ENCODE assay signal across 23 cellular contexts in the genomic region with DNA sequence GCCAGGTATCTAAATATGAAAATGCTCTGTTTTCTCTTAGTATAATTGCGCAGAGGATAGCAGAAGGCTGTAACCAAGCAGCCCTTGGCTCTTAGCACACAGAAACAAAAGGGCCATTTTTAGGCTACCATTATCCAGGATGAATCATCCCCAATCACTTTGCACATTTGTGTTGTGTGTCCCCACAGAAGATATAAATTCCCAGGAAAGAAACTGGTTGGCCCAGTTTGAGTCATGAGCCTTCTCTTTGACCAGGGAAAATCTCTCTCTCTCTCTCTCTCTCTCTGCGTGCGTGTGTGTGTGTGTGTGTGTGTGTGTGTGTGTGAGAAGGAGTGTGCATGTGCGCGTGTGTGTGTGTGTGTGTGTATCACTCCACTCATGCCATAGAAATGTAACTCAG.
DNase-seq lines count a peak whose midpoint lies in the region; ATAC-seq, FAIRE-seq and TF ChIP-seq lines count a peak whose summit lies in the region.
"Had no signal": no experiment of that assay in that cellular context is flagged by ENCODE, and none has a peak within 500 bp of the region (broad histone marks: within the 10 kb centered on the region; RNA-seq: fewer than 3 reads in every experiment).

No MANE protein-coding gene starts in this region.

- no CpG with 5 or more reads among the region's 5 CpGs for WGBS in mesendoderm (ENCODE audit: extremely low coverage, insufficient coverage, low lambda C conversion rate)
- 39 to 45% methylated on average over 4 to 5 of the region's 5 CpGs for WGBS in esophagus squamous epithelium, 2 donors
- WGBS in suprapubic skin = 61% methylated on average over 5 of the region's 5 CpGs

- no peak overlapping the region for H3K56ac ChIP-seq in mesendoderm (ENCODE audit: low read length)

- no peaks in the 10 kb centered on the region for H3K27me3 ChIP-seq in bronchial epithelial cell (ENCODE audit: control insufficient read depth, insufficient read depth, low read length)
- no peaks in the 10 kb centered on the region for H3K27me3 ChIP-seq in mesendoderm (ENCODE audit: insufficient read depth, low read length, poor library complexity)
- no peaks in the 10 kb centered on the region for H3K27me3 ChIP-seq in esophagus squamous epithelium
- H3K27me3 ChIP-seq in suprapubic skin = no peaks in the 10 kb centered on the region
- H3K27me3 ChIP-seq: neural progenitor cell, SJCRH30, tibial nerve had no signal

- H3K36me3 ChIP-seq in bronchial epithelial cell (ENCODE audit: control insufficient read depth, insufficient read depth, low read length) = no peaks in the 10 kb centered on the region
- H3K36me3 ChIP-seq in mesendoderm (ENCODE audit: control insufficient read depth, insufficient read depth, low read length) = no peaks in the 10 kb centered on the region
- H3K36me3 ChIP-seq in esophagus squamous epithelium = no peaks in the 10 kb centered on the region
- H3K36me3 ChIP-seq in suprapubic skin = no peaks in the 10 kb centered on the region
- H3K36me3 ChIP-seq: left ventricle myocardium inferior, neural progenitor cell, SJCRH30, tibial nerve had no signal

- H2BK120ac ChIP-seq in mesendoderm (ENCODE audit: low read depth, low read length) = no peak overlapping the region

- H2AK5ac ChIP-seq in mesendoderm (ENCODE audit: low read length) = no peak overlapping the region

- H3K9me3 ChIP-seq in esophagus squamous epithelium (no peaks in the 10 kb centered on the region), suprapubic skin (no peaks in the 10 kb centered on the region)
- H3K9me3 ChIP-seq: left ventricle myocardium inferior, psoas muscle, SJCRH30, tibial nerve had no signal

- no peak overlapping the region for H3K18ac ChIP-seq in mesendoderm (ENCODE audit: low read length)

- H3K4me2 ChIP-seq in mesendoderm (ENCODE audit: low read length) = no peak overlapping the region
- H3K4me2 ChIP-seq: neural progenitor cell had no signal

- TF ChIP-seq CTCF in bronchial epithelial cell (IDR thresholded peaks at IDR 0.05; ENCODE audit: insufficient read depth, low read length, severe bottlenecking) (no peak), esophagus squamous epithelium (IDR thresholded peaks at IDR 0.05) (no peak), suprapubic skin (IDR thresholded peaks at IDR 0.05) (no peak), foreskin fibroblast (IDR thresholded peaks at IDR 0.05; ENCODE audit: low read depth, low read length) (no peak)

- DNase-seq in DMS53 treated with DMSO at 0.1 percent for 48 hours (lab: John Stamatoyannopoulos, UW; ENCODE audit: unreplicated experiment) = peak; percentile 40
- DNase-seq in LHCN-M2 (ENCODE audit: low read depth) = peak; percentile 21
- DNase-seq in bronchial epithelial cell (ENCODE audit: low read depth) = peak; percentile 97
- DNase-seq in mesendoderm = peak; percentile 49
- DNase-seq in esophagus squamous epithelium (lab: John Stamatoyannopoulos, UW) = no peak
- no peak for DNase-seq in suprapubic skin (ENCODE audit: low spot score in 2 of 2)
- no peak for DNase-seq in foreskin fibroblast
- DNase-seq: activated CD4-positive, alpha-beta memory T cell treated with anti-CD3 and anti-CD28 coated beads for 36 hours; activated gamma-delta T cell; amniotic stem cell; DMS79 treated with DMSO at 0.1 percent for 48 hours; GM23248; left ventricle myocardium inferior; NCI-H1105 treated with DMSO at 0.1 percent for 48 hours; NCI-H774; OCI-M1; psoas muscle; stimulated activated CD4-positive, alpha-beta T cell treated with anti-CD3 and anti-CD28 coated beads, Interleukin-4, amount 100 ng/mL, for 1 hour had no signal

- H2BK15ac ChIP-seq in mesendoderm (replicated peaks; ENCODE audit: low read depth) = no peak overlapping the region

- H3K4me1 ChIP-seq in mesendoderm (ENCODE audit: control insufficient read depth, low read depth, low read length) (no peaks in the 10 kb centered on the region), esophagus squamous epithelium (peaks cover 0 to 16% (median 0%) of the 10 kb centered on the region in 3 donors), suprapubic skin (no peaks in the 10 kb centered on the region)
- H3K4me1 ChIP-seq: left ventricle myocardium inferior, neural progenitor cell, psoas muscle, SJCRH30, tibial nerve had no signal

- H3K4me3 ChIP-seq in bronchial epithelial cell (ENCODE audit: low read depth, low read length) = no peak overlapping the region
- no peak overlapping the region for H3K4me3 ChIP-seq in mesendoderm (ENCODE audit: low read length)
- no peak overlapping the region for H3K4me3 ChIP-seq in esophagus squamous epithelium
- H3K4me3 ChIP-seq in suprapubic skin = no peak overlapping the region
- H3K4me3 ChIP-seq in foreskin fibroblast (ENCODE audit: low read depth in 1 of 2, low read length in 2 of 2) = no peak overlapping the region
- H3K4me3 ChIP-seq: GM23248, left ventricle myocardium inferior, neural progenitor cell, psoas muscle, SJCRH30, skin epidermis, tibial nerve had no signal

- intact Hi-C loops in esophagus squamous epithelium (cut with DNase I) = no loop called here

- H3K27ac ChIP-seq in mesendoderm (ENCODE audit: low read depth, low read length) (no peak overlapping the region), esophagus squamous epithelium (peak overlapping the region in 2 of 4 donors; percentile 57 to 71), suprapubic skin (no peak overlapping the region)
- H3K27ac ChIP-seq: GM23248, left ventricle myocardium inferior, neural progenitor cell, psoas muscle, SJCRH30, skin epidermis, tibial nerve had no signal

- no peak overlapping the region for H3K23ac ChIP-seq in mesendoderm (ENCODE audit: low read length)

- no peak overlapping the region for H3K9ac ChIP-seq in mesendoderm (ENCODE audit: low read length)
- H3K9ac ChIP-seq: GM23248, neural progenitor cell had no signal

- no peaks in the 10 kb centered on the region for H3K79me1 ChIP-seq in mesendoderm (ENCODE audit: low read length)

- no peak overlapping the region for H4K8ac ChIP-seq in mesendoderm (ENCODE audit: low read depth, low read length)

- no peak overlapping the region for H4K5ac ChIP-seq in mesendoderm (ENCODE audit: low read length)

- no peak for TF ChIP-seq POLR2A in esophagus squamous epithelium (IDR thresholded peaks at IDR 0.05)
- TF ChIP-seq POLR2A in suprapubic skin (IDR thresholded peaks at IDR 0.05) = no peak

- no peak overlapping the region for H2BK5ac ChIP-seq in mesendoderm (ENCODE audit: low read length)

- H3K79me2 ChIP-seq in mesendoderm (ENCODE audit: control insufficient read depth, insufficient read depth, low read length) = no peaks in the 10 kb centered on the region

- no peak for ATAC-seq in HG03159 (IDR thresholded peaks at IDR 0.05; ENCODE audit: unreplicated experiment)
- ATAC-seq: psoas muscle had no signal

- no peak overlapping the region for H3K4ac ChIP-seq in mesendoderm (ENCODE audit: low read depth, low read length)

- no peak for TF ChIP-seq EP300 in suprapubic skin (IDR thresholded peaks at IDR 0.05)

- no peak for FAIRE-seq in bronchial epithelial cell (lab: Jason Lieb, UNC)

Comparison
In these comparisons a context has a peak if more than half of its experiments do, and no peak if none do; other contexts are left out.
1. DNase-seq: peak in DMS53 treated with DMSO at 0.1 percent for 48 hours (single experiment), LHCN-M2 (single experiment), bronchial epithelial cell (single experiment) and mesendoderm (single experiment); none in esophagus squamous epithelium (single experiment), suprapubic skin (0 of 2) and foreskin fibroblast (0 of 2).